Comparison of ENCODE assay signal across 1 cellular context in the genomic region with DNA sequence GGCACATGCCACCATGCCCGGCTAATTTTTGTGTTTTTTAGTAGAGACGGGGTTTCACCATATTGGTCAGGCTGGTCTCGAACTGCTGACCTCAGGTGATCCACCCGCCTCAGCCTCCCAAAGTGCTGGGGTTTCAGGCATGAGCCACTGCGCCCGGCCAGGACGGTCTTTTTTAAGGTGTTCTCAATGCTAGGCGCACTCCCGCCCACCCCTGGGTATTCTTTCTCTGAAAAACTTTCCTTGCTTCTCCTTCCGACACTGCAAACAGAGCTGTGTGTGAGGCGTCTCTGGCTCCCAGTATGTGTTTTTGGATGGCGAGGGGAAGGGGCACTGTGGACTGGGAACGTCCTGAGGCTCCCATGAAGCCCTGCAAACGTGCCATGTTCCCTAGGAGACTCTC. TPM values are rescaled to one million over a fixed set of nuclear protein-coding genes. Genes with fewer than 3 reads are reported as not detected.
"Had no signal": no experiment of that assay in that cellular context is flagged by ENCODE, and none has a peak within 500 bp of the region (broad histone marks: within the 10 kb centered on the region; RNA-seq: fewer than 3 reads in every experiment).

No MANE protein-coding gene starts in this region.

RNA-seq across cellular contexts. Expression of gene GAS2L1, which starts 11.4 kb away (rescaled TPM):
- total RNA-seq: activated B cell treated with CpG ODN at 0.5 μM for 24 hours had no signal
